Comparison of ENCODE assay signal across 8 cellular contexts in the genomic region with DNA sequence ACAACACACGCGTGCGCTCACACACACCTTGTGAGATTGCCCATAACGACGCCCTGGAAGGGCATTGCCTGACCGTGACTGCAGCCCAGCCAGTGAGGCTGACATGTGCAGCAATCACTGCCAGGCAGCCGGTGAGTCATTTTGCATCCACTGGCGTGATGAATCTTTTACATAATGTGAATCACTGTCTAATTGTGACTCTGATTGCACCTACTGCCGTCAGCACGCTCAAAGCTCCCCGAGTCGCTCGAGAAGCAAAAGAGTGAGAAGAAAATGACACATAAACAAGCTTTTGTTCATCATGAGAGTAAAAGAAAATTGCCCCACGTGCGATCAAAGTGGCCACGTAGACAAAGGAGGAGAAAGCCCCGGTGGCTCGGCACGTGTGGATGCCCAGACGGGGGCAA.
DNase-seq lines count a peak whose midpoint lies in the region; ATAC-seq and TF ChIP-seq lines count a peak whose summit lies in the region.

No MANE protein-coding gene starts in this region.

- H4K8ac ChIP-seq in trophoblast cell (ENCODE audit: low read depth, low read length): no peak overlapping the region

- H3K79me2 ChIP-seq in trophoblast cell (ENCODE audit: control insufficient read depth, insufficient read depth, low read length, poor library complexity): no peaks in the 10 kb centered on the region

- H3K79me1 ChIP-seq in trophoblast cell (ENCODE audit: low read length): no peaks in the 10 kb centered on the region

- no peak overlapping the region for H2BK120ac ChIP-seq in trophoblast cell (ENCODE audit: insufficient read depth, low read length, poor library complexity)

- TF ChIP-seq POLR2A in stomach (IDR thresholded peaks at IDR 0.05): no peak

- WGBS in trophoblast cell (ENCODE audit: extremely low coverage, insufficient coverage, insufficient read length): no CpG with 5 or more reads among the region's 20 CpGs
- WGBS in stomach, 5 donors: 82 to 85% (median 83%) methylated on average over 20 of the region's 20 CpGs

- H3K36me3 Mint-ChIP-seq in activated CD8-positive, alpha-beta memory T cell treated with anti-CD3 and anti-CD28 coated beads, Interleukin-2, amount 10 ng/mL, durations not matched to agents 7 days and 5 days: no peaks in the 10 kb centered on the region
- peaks cover 8% of the 10 kb centered on the region for H3K36me3 Mint-ChIP-seq in activated T-helper 17 cell treated with anti-CD3 and anti-CD28 coated beads, Interleukin-2, amount 50 U/mL, for 72 hours (ENCODE audit: low read depth)
- H3K36me3 Mint-ChIP-seq in stimulated activated memory B cell treated with anti-CD40 and anti-IgM and Interleukin-4, amounts not matched to agents 10 μg/mL and 1 μg/mL and 100 μg/mL, for 72 hours: peaks cover 6% of the 10 kb centered on the region

- H3K4me2 ChIP-seq in trophoblast cell (ENCODE audit: low read length): no peak overlapping the region

- H3K4me1 Mint-ChIP-seq in activated CD8-positive, alpha-beta memory T cell treated with anti-CD3 and anti-CD28 coated beads, Interleukin-2, amount 10 ng/mL, durations not matched to agents 7 days and 5 days: peaks cover 23% of the 10 kb centered on the region
- peaks cover 29% of the 10 kb centered on the region for H3K4me1 Mint-ChIP-seq in activated T-helper 17 cell treated with anti-CD3 and anti-CD28 coated beads, Interleukin-2, amount 50 U/mL, for 72 hours
- H3K4me1 Mint-ChIP-seq in stimulated activated memory B cell treated with anti-CD40 and anti-IgM and Interleukin-4, amounts not matched to agents 10 μg/mL and 1 μg/mL and 100 μg/mL, for 72 hours: peaks cover 31% of the 10 kb centered on the region

- no peak overlapping the region for H4K91ac ChIP-seq in trophoblast cell (ENCODE audit: low read depth, low read length)

- H3K27me3 ChIP-seq in trophoblast cell (ENCODE audit: insufficient read depth, low read length) (no peaks in the 10 kb centered on the region), stomach (peaks cover 0 to 14% (median 0%) of the 10 kb centered on the region in 3 donors)

- no peak overlapping the region for H2BK5ac ChIP-seq in trophoblast cell (ENCODE audit: low read depth, low read length, poor library complexity)

- TF ChIP-seq EP300 in stomach (IDR thresholded peaks at IDR 0.05): no peak

- no peaks in the 10 kb centered on the region for H3K9me3 Mint-ChIP-seq in activated CD8-positive, alpha-beta memory T cell treated with anti-CD3 and anti-CD28 coated beads, Interleukin-2, amount 10 ng/mL, durations not matched to agents 7 days and 5 days (ENCODE audit: low read depth)
- peaks cover 10% of the 10 kb centered on the region for H3K9me3 Mint-ChIP-seq in activated T-helper 17 cell treated with anti-CD3 and anti-CD28 coated beads, Interleukin-2, amount 50 U/mL, for 72 hours
- peaks cover 12% of the 10 kb centered on the region for H3K9me3 Mint-ChIP-seq in stimulated activated memory B cell treated with anti-CD40 and anti-IgM and Interleukin-4, amounts not matched to agents 10 μg/mL and 1 μg/mL and 100 μg/mL, for 72 hours

- H3K4ac ChIP-seq in trophoblast cell (ENCODE audit: low read depth, low read length): no peak overlapping the region

- no peak overlapping the region for H3K9ac ChIP-seq in trophoblast cell (ENCODE audit: low read length)

- CTCF ChIA-PET in activated CD8-positive, alpha-beta memory T cell treated with anti-CD3 and anti-CD28 coated beads, Interleukin-2, amount 10 ng/mL, durations not matched to agents 7 days and 5 days (lab: Charles Lee): no interaction called here

- no peak overlapping the region for H3K14ac ChIP-seq in trophoblast cell (ENCODE audit: low read length)

- no peak overlapping the region for H4K12ac ChIP-seq in trophoblast cell (ENCODE audit: low read depth, low read length)

- no peak overlapping the region for H3K27ac Mint-ChIP-seq in activated CD8-positive, alpha-beta memory T cell treated with anti-CD3 and anti-CD28 coated beads, Interleukin-2, amount 10 ng/mL, durations not matched to agents 7 days and 5 days
- peak overlapping the region; percentile 97 for H3K27ac Mint-ChIP-seq in activated T-helper 17 cell treated with anti-CD3 and anti-CD28 coated beads, Interleukin-2, amount 50 U/mL, for 72 hours
- H3K27ac Mint-ChIP-seq in stimulated activated memory B cell treated with anti-CD40 and anti-IgM and Interleukin-4, amounts not matched to agents 10 μg/mL and 1 μg/mL and 100 μg/mL, for 72 hours: peak overlapping the region; percentile 91

- H3K9me3 ChIP-seq in trophoblast cell (ENCODE audit: insufficient read depth, low read depth, low read length): no peaks in the 10 kb centered on the region
- H3K9me3 ChIP-seq in stomach: no peaks in the 10 kb centered on the region

- ATAC-seq in activated CD8-positive, alpha-beta memory T cell treated with anti-CD3 and anti-CD28 coated beads, Interleukin-2, amount 10 ng/mL, durations not matched to agents 7 days and 5 days: peak; percentile 68
- ATAC-seq in HG03196 (IDR thresholded peaks at IDR 0.05; ENCODE audit: unreplicated experiment): peak; percentile 63
- ATAC-seq in activated T-helper 17 cell treated with anti-CD3 and anti-CD28 coated beads, Interleukin-2, amount 50 U/mL, for 72 hours (replicated peaks): peak; percentile 91
- ATAC-seq in stimulated activated memory B cell treated with anti-CD40 and anti-IgM and Interleukin-4, amounts not matched to agents 10 μg/mL and 1 μg/mL and 100 μg/mL, for 72 hours: peak; percentile 66

- no peak overlapping the region for H3K4me3 Mint-ChIP-seq in activated CD8-positive, alpha-beta memory T cell treated with anti-CD3 and anti-CD28 coated beads, Interleukin-2, amount 10 ng/mL, durations not matched to agents 7 days and 5 days
- H3K4me3 Mint-ChIP-seq in activated T-helper 17 cell treated with anti-CD3 and anti-CD28 coated beads, Interleukin-2, amount 50 U/mL, for 72 hours: peak overlapping the region; percentile 83
- peak overlapping the region; percentile 10 for H3K4me3 Mint-ChIP-seq in stimulated activated memory B cell treated with anti-CD40 and anti-IgM and Interleukin-4, amounts not matched to agents 10 μg/mL and 1 μg/mL and 100 μg/mL, for 72 hours

- no peaks in the 10 kb centered on the region for H3K4me1 ChIP-seq in trophoblast cell (ENCODE audit: control insufficient read depth in 1 of 2, insufficient read depth in 2 of 2, low read length in 2 of 2)
- no peaks in the 10 kb centered on the region for H3K4me1 ChIP-seq in stomach

- DNase-seq in activated CD8-positive, alpha-beta memory T cell treated with anti-CD3 and anti-CD28 coated beads, Interleukin-2, amount 10 ng/mL, durations not matched to agents 7 days and 5 days: peak; percentile 53
- no peak for DNase-seq in activated CD8-positive, alpha-beta memory T cell treated with anti-CD3 and anti-CD28 coated beads, Interleukin-2, amount 50 U/mL, for 4 hours
- DNase-seq in trophoblast cell: no peak
- no peak for DNase-seq in substantia nigra (lab: John Stamatoyannopoulos, UW)
- no peak for DNase-seq in stomach

- H2AFZ ChIP-seq in trophoblast cell (ENCODE audit: insufficient read depth, low read length, poor library complexity): no peak overlapping the region

- TF ChIP-seq CTCF in stomach (IDR thresholded peaks at IDR 0.05): no peak

- H3K23ac ChIP-seq in trophoblast cell (ENCODE audit: low read length): no peak overlapping the region

- no peak overlapping the region for H2AK5ac ChIP-seq in trophoblast cell (ENCODE audit: low read length)

- H2BK12ac ChIP-seq in trophoblast cell (ENCODE audit: low read length): no peak overlapping the region

- no peaks in the 10 kb centered on the region for H3K36me3 ChIP-seq in trophoblast cell (ENCODE audit: control insufficient read depth in 1 of 2, insufficient read depth in 2 of 2, low read length in 2 of 2)
- no peaks in the 10 kb centered on the region for H3K36me3 ChIP-seq in stomach

- no peak overlapping the region for H3K18ac ChIP-seq in trophoblast cell (ENCODE audit: low read length)

- H3K27ac ChIP-seq in trophoblast cell (ENCODE audit: low read depth, low read length): no peak overlapping the region
- H3K27ac ChIP-seq in substantia nigra (ENCODE audit: low read depth, low read length, poor library complexity, severe bottlenecking): no peak overlapping the region
- no peak overlapping the region for H3K27ac ChIP-seq in stomach

- H3K4me3 ChIP-seq in trophoblast cell (ENCODE audit: low read depth, low read length) (no peak overlapping the region), stomach (no peak overlapping the region)

- H3K27me3 Mint-ChIP-seq in activated CD8-positive, alpha-beta memory T cell treated with anti-CD3 and anti-CD28 coated beads, Interleukin-2, amount 10 ng/mL, durations not matched to agents 7 days and 5 days: peaks cover 48% of the 10 kb centered on the region
- peaks cover 16% of the 10 kb centered on the region for H3K27me3 Mint-ChIP-seq in activated T-helper 17 cell treated with anti-CD3 and anti-CD28 coated beads, Interleukin-2, amount 50 U/mL, for 72 hours
- peaks cover 71% of the 10 kb centered on the region for H3K27me3 Mint-ChIP-seq in stimulated activated memory B cell treated with anti-CD40 and anti-IgM and Interleukin-4, amounts not matched to agents 10 μg/mL and 1 μg/mL and 100 μg/mL, for 72 hours

- intact Hi-C loops in stomach (cut with DNase I; ENCODE audit: low total_unique reads): no loop called here
